ENCODE assay signal across 1 cellular context in genomic region chr2:105919826-105920225, GRCh38.
TF ChIP-seq lines count a peak whose summit lies in the region.

No MANE protein-coding gene starts in this region.

TF ChIP-seq in HepG2, 621 proteins besides CTCF, POLR2A, EP300 and RAD21 (continued from another document and continues in another):
- TF ChIP-seq PPARG (CRISPR knock-in tag; conservative IDR thresholded peaks at IDR 0.05) (no peak), ATF7-NPFF (CRISPR knock-in tag; IDR thresholded peaks at IDR 0.05; ENCODE audit: low read depth) (no peak), ZNF282 (IDR thresholded peaks at IDR 0.05; ENCODE audit: partially characterized antibody) (no peak), CCAR2 (optimal IDR thresholded peaks at IDR 0.05; ENCODE audit: low read depth, low read length) (peak; percentile 55), XBP1 (CRISPR knock-in tag; IDR thresholded peaks at IDR 0.05) (no peak), GATAD2A (CRISPR knock-in tag; IDR thresholded peaks at IDR 0.05) (no peak), NFE2 (CRISPR knock-in tag; IDR thresholded peaks at IDR 0.05) (no peak), ZNF503 (CRISPR knock-in tag; IDR thresholded peaks at IDR 0.05) (no peak), ZNF781 (CRISPR knock-in tag; IDR thresholded peaks at IDR 0.05; ENCODE audit: borderline replicate concordance, not compliant biosample characterization) (no peak), ZNF512 (CRISPR knock-in tag; IDR thresholded peaks at IDR 0.05) (no peak), RFXAP (CRISPR knock-in tag; IDR thresholded peaks at IDR 0.05; ENCODE audit: borderline replicate concordance) (0 out of 2 replicates have a peak, but pooled peaks have one; percentile 13), TEAD2 (CRISPR knock-in tag; IDR thresholded peaks at IDR 0.05) (no peak), CHCHD3 (CRISPR knock-in tag; IDR thresholded peaks at IDR 0.05) (no peak), MAFG (CRISPR knock-in tag; IDR thresholded peaks at IDR 0.05) (no peak), TBX2 (CRISPR knock-in tag; IDR thresholded peaks at IDR 0.05; ENCODE audit: borderline replicate concordance) (no peak), ZNF777 (CRISPR knock-in tag; IDR thresholded peaks at IDR 0.05) (no peak), JUNB (CRISPR knock-in tag; IDR thresholded peaks at IDR 0.05; ENCODE audit: borderline replicate concordance) (no peak), ZBTB46 (CRISPR knock-in tag; IDR thresholded peaks at IDR 0.05; ENCODE audit: borderline replicate concordance) (no peak), SALL2 (CRISPR knock-in tag; IDR thresholded peaks at IDR 0.05) (no peak), GATA4 (IDR thresholded peaks at IDR 0.05; ENCODE audit: borderline replicate concordance, low read depth) (no peak), ZNF567 (CRISPR knock-in tag; IDR thresholded peaks at IDR 0.05; ENCODE audit: borderline replicate concordance) (0 out of 2 replicates have a peak, but pooled peaks have one; percentile 1), MLLT10 (CRISPR knock-in tag; IDR thresholded peaks at IDR 0.05) (no peak), TMF1 (CRISPR knock-in tag; IDR thresholded peaks at IDR 0.05; ENCODE audit: low read depth) (no peak), ZNF713 (CRISPR knock-in tag; IDR thresholded peaks at IDR 0.05) (no peak), ZNF674 (CRISPR knock-in tag; IDR thresholded peaks at IDR 0.05; ENCODE audit: low read depth) (no peak), JARID2 (CRISPR knock-in tag; IDR thresholded peaks at IDR 0.05; ENCODE audit: insufficient replicate concordance) (no peak), RARA (CRISPR knock-in tag; IDR thresholded peaks at IDR 0.05) (no peak), SNRNP70 (IDR thresholded peaks at IDR 0.05; ENCODE audit: low read depth, low read length) (no peak), ZNF576 (CRISPR knock-in tag; IDR thresholded peaks at IDR 0.05) (0 out of 2 replicates have a peak, but pooled peaks have one; percentile 70), PCBP1 (IDR thresholded peaks at IDR 0.05; ENCODE audit: borderline replicate concordance, low read depth, low read length) (no peak), ZNF18 (CRISPR knock-in tag; IDR thresholded peaks at IDR 0.05; ENCODE audit: insufficient replicate concordance) (no peak), MTA1 (CRISPR knock-in tag; IDR thresholded peaks at IDR 0.05; ENCODE audit: borderline replicate concordance) (no peak), POLR2G (IDR thresholded peaks at IDR 0.05; ENCODE audit: low read depth, low read length) (0 out of 2 replicates have a peak, but pooled peaks have one; percentile 5), ZNF235 (CRISPR knock-in tag; IDR thresholded peaks at IDR 0.05; ENCODE audit: borderline replicate concordance) (no peak), EEA1 (CRISPR knock-in tag; IDR thresholded peaks at IDR 0.05; ENCODE audit: borderline replicate concordance) (no peak; the same call in 1 of the 2 replicates), ZFP90 (CRISPR knock-in tag; IDR thresholded peaks at IDR 0.05; ENCODE audit: borderline replicate concordance) (no peak), ELF4 (CRISPR knock-in tag; IDR thresholded peaks at IDR 0.05; ENCODE audit: borderline replicate concordance) (no peak), ATF5 (CRISPR knock-in tag; IDR thresholded peaks at IDR 0.05; ENCODE audit: low read depth) (no peak), RARG (CRISPR knock-in tag; IDR thresholded peaks at IDR 0.05; ENCODE audit: low read depth) (no peak)
- TF ChIP-seq, protein P1, sequence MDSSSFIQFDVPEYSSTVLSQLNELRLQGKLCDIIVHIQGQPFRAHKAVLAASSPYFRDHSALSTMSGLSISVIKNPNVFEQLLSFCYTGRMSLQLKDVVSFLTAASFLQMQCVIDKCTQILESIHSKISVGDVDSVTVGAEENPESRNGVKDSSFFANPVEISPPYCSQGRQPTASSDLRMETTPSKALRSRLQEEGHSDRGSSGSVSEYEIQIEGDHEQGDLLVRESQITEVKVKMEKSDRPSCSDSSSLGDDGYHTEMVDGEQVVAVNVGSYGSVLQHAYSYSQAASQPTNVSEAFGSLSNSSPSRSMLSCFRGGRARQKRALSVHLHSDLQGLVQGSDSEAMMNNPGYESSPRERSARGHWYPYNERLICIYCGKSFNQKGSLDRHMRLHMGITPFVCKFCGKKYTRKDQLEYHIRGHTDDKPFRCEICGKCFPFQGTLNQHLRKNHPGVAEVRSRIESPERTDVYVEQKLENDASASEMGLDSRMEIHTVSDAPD (CRISPR knock-in tag; IDR thresholded peaks at IDR 0.05): no peak
- TF ChIP-seq, protein P2, sequence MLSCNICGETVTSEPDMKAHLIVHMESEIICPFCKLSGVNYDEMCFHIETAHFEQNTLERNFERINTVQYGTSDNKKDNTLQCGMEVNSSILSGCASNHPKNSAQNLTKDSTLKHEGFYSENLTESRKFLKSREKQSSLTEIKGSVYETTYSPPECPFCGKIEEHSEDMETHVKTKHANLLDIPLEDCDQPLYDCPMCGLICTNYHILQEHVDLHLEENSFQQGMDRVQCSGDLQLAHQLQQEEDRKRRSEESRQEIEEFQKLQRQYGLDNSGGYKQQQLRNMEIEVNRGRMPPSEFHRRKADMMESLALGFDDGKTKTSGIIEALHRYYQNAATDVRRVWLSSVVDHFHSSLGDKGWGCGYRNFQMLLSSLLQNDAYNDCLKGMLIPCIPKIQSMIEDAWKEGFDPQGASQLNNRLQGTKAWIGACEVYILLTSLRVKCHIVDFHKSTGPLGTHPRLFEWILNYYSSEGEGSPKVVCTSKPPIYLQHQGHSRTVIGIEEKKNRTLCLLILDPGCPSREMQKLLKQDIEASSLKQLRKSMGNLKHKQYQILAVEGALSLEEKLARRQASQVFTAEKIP (CRISPR knock-in tag; IDR thresholded peaks at IDR 0.05; ENCODE audit: borderline replicate concordance): no peak
- TF ChIP-seq, protein P3, sequence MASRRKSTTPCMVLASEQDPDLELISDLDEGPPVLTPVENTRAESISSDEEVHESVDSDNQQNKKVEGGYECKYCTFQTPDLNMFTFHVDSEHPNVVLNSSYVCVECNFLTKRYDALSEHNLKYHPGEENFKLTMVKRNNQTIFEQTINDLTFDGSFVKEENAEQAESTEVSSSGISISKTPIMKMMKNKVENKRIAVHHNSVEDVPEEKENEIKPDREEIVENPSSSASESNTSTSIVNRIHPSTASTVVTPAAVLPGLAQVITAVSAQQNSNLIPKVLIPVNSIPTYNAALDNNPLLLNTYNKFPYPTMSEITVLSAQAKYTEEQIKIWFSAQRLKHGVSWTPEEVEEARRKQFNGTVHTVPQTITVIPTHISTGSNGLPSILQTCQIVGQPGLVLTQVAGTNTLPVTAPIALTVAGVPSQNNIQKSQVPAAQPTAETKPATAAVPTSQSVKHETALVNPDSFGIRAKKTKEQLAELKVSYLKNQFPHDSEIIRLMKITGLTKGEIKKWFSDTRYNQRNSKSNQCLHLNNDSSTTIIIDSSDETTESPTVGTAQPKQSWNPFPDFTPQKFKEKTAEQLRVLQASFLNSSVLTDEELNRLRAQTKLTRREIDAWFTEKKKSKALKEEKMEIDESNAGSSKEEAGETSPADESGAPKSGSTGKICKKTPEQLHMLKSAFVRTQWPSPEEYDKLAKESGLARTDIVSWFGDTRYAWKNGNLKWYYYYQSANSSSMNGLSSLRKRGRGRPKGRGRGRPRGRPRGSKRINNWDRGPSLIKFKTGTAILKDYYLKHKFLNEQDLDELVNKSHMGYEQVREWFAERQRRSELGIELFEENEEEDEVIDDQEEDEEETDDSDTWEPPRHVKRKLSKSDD (CRISPR knock-in tag; IDR thresholded peaks at IDR 0.05; ENCODE audit: low read depth): peak; percentile 15; the same call in 1 of the 2 replicates
- TF ChIP-seq, protein P4, sequence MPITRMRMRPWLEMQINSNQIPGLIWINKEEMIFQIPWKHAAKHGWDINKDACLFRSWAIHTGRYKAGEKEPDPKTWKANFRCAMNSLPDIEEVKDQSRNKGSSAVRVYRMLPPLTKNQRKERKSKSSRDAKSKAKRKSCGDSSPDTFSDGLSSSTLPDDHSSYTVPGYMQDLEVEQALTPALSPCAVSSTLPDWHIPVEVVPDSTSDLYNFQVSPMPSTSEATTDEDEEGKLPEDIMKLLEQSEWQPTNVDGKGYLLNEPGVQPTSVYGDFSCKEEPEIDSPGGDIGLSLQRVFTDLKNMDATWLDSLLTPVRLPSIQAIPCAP (CRISPR knock-in tag; IDR thresholded peaks at IDR 0.05; ENCODE audit: low read depth): no peak
- TF ChIP-seq, protein P5, sequence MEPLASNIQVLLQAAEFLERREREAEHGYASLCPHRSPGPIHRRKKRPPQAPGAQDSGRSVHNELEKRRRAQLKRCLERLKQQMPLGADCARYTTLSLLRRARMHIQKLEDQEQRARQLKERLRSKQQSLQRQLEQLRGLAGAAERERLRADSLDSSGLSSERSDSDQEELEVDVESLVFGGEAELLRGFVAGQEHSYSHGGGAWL (CRISPR knock-in tag; IDR thresholded peaks at IDR 0.05): peak; percentile 18; the same call in 1 of the 2 replicates
